ENCODE assay signal across 14 cellular contexts in the genomic region with DNA sequence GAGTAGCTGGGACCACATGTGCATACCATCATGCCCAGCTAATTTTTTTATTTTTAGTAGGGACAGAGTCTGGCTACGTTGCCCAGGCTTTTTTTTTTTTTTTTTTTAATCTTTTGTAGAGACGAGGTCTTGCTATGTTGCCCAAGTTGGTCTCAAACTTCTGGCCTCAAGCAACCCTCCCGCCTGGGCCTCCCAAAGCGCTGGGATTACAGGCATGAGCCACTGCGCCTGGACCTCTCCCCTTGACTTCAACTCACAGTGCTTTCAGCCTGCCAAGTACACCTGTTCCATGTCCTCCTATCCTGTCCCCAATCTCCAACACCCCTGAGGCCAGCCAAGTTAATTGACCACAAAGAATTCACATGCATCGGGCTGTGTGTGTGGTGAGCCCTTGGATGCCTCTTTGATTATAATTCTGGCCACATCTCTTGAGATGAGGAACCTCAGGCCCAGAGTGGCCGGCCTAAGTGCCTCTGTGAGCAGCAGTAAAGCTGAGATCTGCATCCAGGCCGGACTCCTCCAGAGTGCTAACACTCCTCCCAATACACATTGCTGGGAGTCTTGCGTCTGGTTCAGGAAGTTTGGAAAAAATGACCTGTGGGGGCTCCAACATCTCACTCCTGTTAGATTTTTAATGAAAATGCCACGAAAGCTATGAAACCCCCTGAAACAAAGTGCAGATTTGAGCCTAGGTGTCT. TPM values are rescaled to one million over a fixed set of nuclear protein-coding genes. Genes with fewer than 3 reads are reported as not detected.
DNase-seq lines count a peak whose midpoint lies in the region; ATAC-seq, FAIRE-seq and TF ChIP-seq lines count a peak whose summit lies in the region.
"Had no signal": no experiment of that assay in that cellular context is flagged by ENCODE, and none has a peak within 500 bp of the region (broad histone marks: within the 10 kb centered on the region; RNA-seq: fewer than 3 reads in every experiment).

No MANE protein-coding gene starts in this region.

- H3K9me3 Mint-ChIP-seq in activated T-cell treated with anti-CD3 and anti-CD28 coated beads, Interleukin-2, amount 50 U/mL, for 24 hours: no peaks in the 10 kb centered on the region
- H3K9me3 Mint-ChIP-seq in stimulated activated effector memory CD8-positive, alpha-beta T cell treated with anti-CD3 and anti-CD28 coated beads, Interleukin-12 subunit alpha, Interleukin-12 subunit beta, amount 100 ng/mL, for 72 hours: no peaks in the 10 kb centered on the region
- H3K9me3 Mint-ChIP-seq: activated T-helper 2 cell treated with anti-CD3 and anti-CD28 coated beads, Interferon-gamma antibody, Interleukin-2, Interleukin-4, amounts not matched to agents 10 μg/mL and 5 μg/mL and 100 μg/mL, durations not matched to agents 14 hours and 24 hours and 36 hours had no signal

- H3K9me3 ChIP-seq in OCI-LY3 (ENCODE audit: insufficient read depth, low read length) (no peaks in the 10 kb centered on the region), H1 (ENCODE audit: insufficient read depth in 2 of 2, low read depth in 1 of 2, low read length in 1 of 2) (no peaks in the 10 kb centered on the region)
- H3K9me3 ChIP-seq: ascending aorta had no signal

- H2BK20ac ChIP-seq in H1 (ENCODE audit: low read length): no peak overlapping the region

- CTCF ChIA-PET in H1 (lab: Charles Lee; ENCODE audit: partially characterized antibody): interaction anchor here (0.6 to 0.9 kb wide), 3 partner anchors 23 to 71 kb away, joined by 3 to 4 read pairs (median 3); no protein-coding TSS in a partner anchor
- CTCF ChIA-PET in GM10248 (lab: Yijun Ruan, JAX): interaction anchor here (1.8 kb wide), 1 partner anchor 91 kb away, joined by 9 read pairs; the partner anchor contains the start of gene RPLP0

- no peak for TF ChIP-seq POLR2A in H1 (IDR thresholded peaks at IDR 0.05; ENCODE audit: control extremely low read depth in 1 of 2, low read depth in 2 of 2, low read length in 2 of 2)

- no peak overlapping the region for H3K4me3 Mint-ChIP-seq in activated T-cell treated with anti-CD3 and anti-CD28 coated beads, Interleukin-2, amount 50 U/mL, for 24 hours
- peak overlapping the region; percentile 76 for H3K4me3 Mint-ChIP-seq in stimulated activated effector memory CD8-positive, alpha-beta T cell treated with anti-CD3 and anti-CD28 coated beads, Interleukin-12 subunit alpha, Interleukin-12 subunit beta, amount 100 ng/mL, for 72 hours

- peaks cover 16% of the 10 kb centered on the region for H3K4me1 ChIP-seq in OCI-LY3 (ENCODE audit: low read length)
- peaks cover 4 to 18% (median 11%) of the 10 kb centered on the region in 4 experiments for H3K4me1 ChIP-seq in H1 (replicated peaks in 1 of 4; ENCODE audit: control insufficient read depth in 3 of 4, insufficient read depth in 4 of 4, low read length in 3 of 4)

- H3K14ac ChIP-seq in H1 (ENCODE audit: insufficient read length): no peak overlapping the region

- no peaks in the 10 kb centered on the region for H3K23me2 ChIP-seq in H1 (ENCODE audit: low read depth, low read length)

- no peak for FAIRE-seq in H1 (lab: Jason Lieb, UNC)

- H3K36me3 ChIP-seq in OCI-LY3 (replicated peaks; ENCODE audit: low read depth, low read length): peaks cover 10% of the 10 kb centered on the region
- peaks cover 0 to 4% (median 2%) of the 10 kb centered on the region in 4 experiments; a peak in 2 of 8 replicates for H3K36me3 ChIP-seq in H1 (ENCODE audit: control insufficient read depth in 2 of 4, insufficient read depth in 4 of 4, low read length in 3 of 4)

- no peak overlapping the region for H3K4me3 ChIP-seq in OCI-LY3 (ENCODE audit: low read length)
- H3K4me3 ChIP-seq in H1 (ENCODE audit: extremely low read depth in 1 of 4, insufficient read depth in 2 of 4, low read depth in 3 of 4, low read length in 4 of 4): no peak overlapping the region
- H3K4me3 ChIP-seq: ascending aorta had no signal

- peak overlapping the region; percentile 79 for H3K27ac Mint-ChIP-seq in activated T-cell treated with anti-CD3 and anti-CD28 coated beads, Interleukin-2, amount 50 U/mL, for 24 hours
- H3K27ac Mint-ChIP-seq in stimulated activated effector memory CD8-positive, alpha-beta T cell treated with anti-CD3 and anti-CD28 coated beads, Interleukin-12 subunit alpha, Interleukin-12 subunit beta, amount 100 ng/mL, for 72 hours: peak overlapping the region; percentile 92

- H2BK15ac ChIP-seq in H1 (ENCODE audit: low read length): no peak overlapping the region

- no peak for DNase-seq in activated T-cell treated with anti-CD3 and anti-CD28 coated beads, Interleukin-2, amount 50 U/mL, for 24 hours
- no peak for DNase-seq in activated T-cell treated with anti-CD3 and anti-CD28 coated beads, Interleukin-2, amount 50 U/mL, for 1 hour
- DNase-seq in H1 (ENCODE audit: low read depth in 1 of 2, low spot score in 2 of 2) (no peak), RPMI8226 (no peak), GM10248 (ENCODE audit: extremely low spot score) (no peak), DMS 273 (lab: John Stamatoyannopoulos, UW; ENCODE audit: unreplicated experiment) (no peak)
- no peak for DNase-seq in stimulated activated effector memory CD8-positive, alpha-beta T cell treated with anti-CD3 and anti-CD28 coated beads, Interleukin-12 subunit alpha, Interleukin-12 subunit beta, amount 100 ng/mL, for 72 hours (ENCODE audit: low spot score in 2 of 2)
- DNase-seq: foreskin fibroblast, NCI-H1092 treated with DMSO at 0.1 percent for 48 hours, NCI-H446 treated with DMSO at 0.1 percent for 48 hours, SW 1271 had no signal

- no peak overlapping the region for H3K27ac ChIP-seq in OCI-LY3 (ENCODE audit: low read length)
- no peak overlapping the region for H3K27ac ChIP-seq in H1 (ENCODE audit: low read depth, low read length)
- H3K27ac ChIP-seq: ascending aorta had no signal

- no peak overlapping the region for H4K5ac ChIP-seq in H1 (ENCODE audit: insufficient read length, low read depth, low read length)

- H3K23ac ChIP-seq in H1 (ENCODE audit: insufficient read length): no peak overlapping the region

- TF ChIP-seq RAD21 in H1 (IDR thresholded peaks at IDR 0.05 in 1 of 2, conservative IDR thresholded peaks at IDR 0.05 in 1 of 2; ENCODE audit: low read depth in 2 of 2, low read length in 2 of 2): no peak

- peaks cover 11% of the 10 kb centered on the region for H3K79me1 ChIP-seq in H1 (ENCODE audit: low read depth, low read length)

- ATAC-seq in stimulated activated effector memory CD8-positive, alpha-beta T cell treated with anti-CD3 and anti-CD28 coated beads, Interleukin-12 subunit alpha, Interleukin-12 subunit beta, amount 100 ng/mL, for 72 hours: no peak

- peaks cover 54% of the 10 kb centered on the region for H4K20me1 ChIP-seq in OCI-LY3 (ENCODE audit: insufficient read depth, low read length)
- H4K20me1 ChIP-seq in H1 (replicated peaks in 1 of 2; ENCODE audit: control insufficient read depth in 1 of 2, insufficient read depth in 2 of 2, low read length in 2 of 2): peaks cover 4 to 9% of the 10 kb centered on the region in 2 experiments

- 0 out of 2 replicates have a peak overlapping the region, but pooled peaks have one; percentile 5 for H2BK5ac ChIP-seq in H1 (ENCODE audit: low read depth, low read length)

- peak overlapping the region; percentile 58; the same call in 1 of the 2 replicates for H3K9ac ChIP-seq in OCI-LY3 (ENCODE audit: low read length)
- no peak overlapping the region for H3K9ac ChIP-seq in H1 (replicated peaks in 1 of 4; ENCODE audit: extremely low read depth in 1 of 4, low read depth in 3 of 4, low read length in 3 of 4)

- peak overlapping the region; percentile 98 for H3K4ac ChIP-seq in H1 (replicated peaks; ENCODE audit: insufficient read length, low read depth, low read length)

- no peak overlapping the region; the same call in 1 of the 2 replicates for H2BK12ac ChIP-seq in H1 (ENCODE audit: low read depth, low read length)

- H3K27me3 Mint-ChIP-seq in activated T-cell treated with anti-CD3 and anti-CD28 coated beads, Interleukin-2, amount 50 U/mL, for 24 hours: no peaks in the 10 kb centered on the region

- H4K91ac ChIP-seq in H1 (replicated peaks; ENCODE audit: insufficient read length, low read length): no peak overlapping the region

- TF ChIP-seq EP300 in H1 (IDR thresholded peaks at IDR 0.05; ENCODE audit: borderline replicate concordance in 1 of 2, low read depth in 2 of 2, low read length in 2 of 2): no peak

- H3K27me3 ChIP-seq in OCI-LY3 (ENCODE audit: low read depth, low read length): no peaks in the 10 kb centered on the region
- H3K27me3 ChIP-seq in H1 (replicated peaks in 1 of 4; ENCODE audit: control insufficient read depth in 3 of 4, extremely low read depth in 1 of 4, insufficient read depth in 3 of 4, low read length in 3 of 4): no peaks in the 10 kb centered on the region
- H3K27me3 ChIP-seq: ascending aorta had no signal

- no peak overlapping the region for H3K18ac ChIP-seq in H1 (ENCODE audit: extremely low read depth, low read length)

- peaks cover 85% of the 10 kb centered on the region for H3K36me3 Mint-ChIP-seq in activated T-cell treated with anti-CD3 and anti-CD28 coated beads, Interleukin-2, amount 50 U/mL, for 24 hours (ENCODE audit: low read depth)
- peaks cover 86% of the 10 kb centered on the region for H3K36me3 Mint-ChIP-seq in stimulated activated effector memory CD8-positive, alpha-beta T cell treated with anti-CD3 and anti-CD28 coated beads, Interleukin-12 subunit alpha, Interleukin-12 subunit beta, amount 100 ng/mL, for 72 hours

- H3K79me2 ChIP-seq in OCI-LY3 (ENCODE audit: low read length) (peaks cover 89% of the 10 kb centered on the region), H1 (ENCODE audit: control insufficient read depth in 1 of 2, insufficient read depth in 2 of 2, low read length in 2 of 2) (peaks cover 0 to 75% of the 10 kb centered on the region in 2 experiments; a peak in 3 of 4 replicates)

- WGBS in H1 (ENCODE audit: extremely low coverage in 1 of 2, insufficient coverage in 1 of 2, insufficient read length in 1 of 2, insufficient replicate concordance in 2 of 2, low coverage in 1 of 2, low lambda C conversion rate in 2 of 2, missing lambda C conversion rate in 1 of 2), 2 experiments: 88% methylated on average over 9 of the region's 10 CpGs; no CpG with 5 or more reads in 1 of the 2 experiments

- no peak overlapping the region for H4K8ac ChIP-seq in H1 (ENCODE audit: extremely low read depth, insufficient read depth, low read length)

- H2AK5ac ChIP-seq in H1 (ENCODE audit: low read depth, low read length): no peak overlapping the region

- H2BK120ac ChIP-seq in H1 (replicated peaks; ENCODE audit: low read depth, low read length): no peak overlapping the region

- POLR2A ChIA-PET in H1 (lab: Charles Lee; ENCODE audit: partially characterized antibody) (interaction anchor here (0.9 to 2.0 kb wide), 5 partner anchors 9 to 91 kb away, joined by 3 to 8 read pairs (median 4); partner anchors contain the start of gene RPLP0), GM10248 (lab: Yijun Ruan, JAX) (no interaction called here)

- H3K4me1 Mint-ChIP-seq in activated T-cell treated with anti-CD3 and anti-CD28 coated beads, Interleukin-2, amount 50 U/mL, for 24 hours (ENCODE audit: low read depth): peaks cover 66% of the 10 kb centered on the region
- H3K4me1 Mint-ChIP-seq in stimulated activated effector memory CD8-positive, alpha-beta T cell treated with anti-CD3 and anti-CD28 coated beads, Interleukin-12 subunit alpha, Interleukin-12 subunit beta, amount 100 ng/mL, for 72 hours: peaks cover 64% of the 10 kb centered on the region

- no peak for TF ChIP-seq CTCF in OCI-LY3 (IDR thresholded peaks at IDR 0.05; ENCODE audit: low read depth, low read length)
- no peak for TF ChIP-seq CTCF in H1 (IDR thresholded peaks at IDR 0.05; ENCODE audit: control extremely low read depth in 1 of 3, insufficient read depth in 1 of 3, low read depth in 1 of 3, low read length in 3 of 3)
- TF ChIP-seq CTCF in GM10248 (IDR thresholded peaks at IDR 0.05; ENCODE audit: control extremely low read depth, extremely low read depth, low read depth, missing control alignments): no peak

- no peak overlapping the region for H3K56ac ChIP-seq in H1 (replicated peaks; ENCODE audit: insufficient read length, low read depth, low read length)

- H3K4me2 ChIP-seq in OCI-LY3 (ENCODE audit: low read length) (peak overlapping the region; percentile 83), H1 (ENCODE audit: insufficient read depth in 1 of 2, low read depth in 2 of 2, low read length in 2 of 2) (no peak overlapping the region)

- H2AFZ ChIP-seq in OCI-LY3 (ENCODE audit: low read depth, low read length): no peak overlapping the region
- no peak overlapping the region for H2AFZ ChIP-seq in H1 (ENCODE audit: low read length)

RNA-seq across cellular contexts. Expression of gene RAB35, which starts 6.8 kb away (rescaled TPM):
- total RNA-seq in H1 (2021; fragmentation: NEBNext Ultra II Directional; extraction: Animal tissue kit (Norgen Biotek cat#: 25700)): 39.0 and 45.7 TPM in 2 replicates
- polyA plus RNA-seq in H1 (2011; rRNA removed): 33.4 and 45.8 TPM in 2 replicates
- polyA plus RNA-seq in H1 (2011; cell fraction: cytosol; rRNA removed): 29.0 TPM
- polyA plus RNA-seq in H1 (2011; cell fraction: nucleus; rRNA removed): 37.5 TPM
- 35.9 to 43.8 TPM (median 40.9 TPM) in 4 replicates for polyA plus RNA-seq in H1 (2012, experiment 1 of 2)
- polyA plus RNA-seq in H1 (2012, experiment 2 of 2): 38.3 TPM
- 27.7 TPM for polyA plus RNA-seq in H1 (2013, experiment 1 of 2)
- polyA plus RNA-seq in H1 (2013, experiment 2 of 2): 29.3 TPM
- polyA minus RNA-seq in H1 (2011; rRNA and poly(A)+ RNA removed): 34.0 and 46.0 TPM in 2 replicates
- 16.2 TPM for polyA minus RNA-seq in H1 (2011; cell fraction: cytosol; rRNA and poly(A)+ RNA removed)
- 12.0 TPM for polyA minus RNA-seq in H1 (2011; cell fraction: nucleus; rRNA and poly(A)+ RNA removed)
